In genomic region chr14:63273717-63274673, GRCh38 we compare ENCODE assay signal across 22 cellular contexts. TPM values are rescaled to one million over a fixed set of nuclear protein-coding genes. Genes with fewer than 3 reads are reported as not detected.
A peak's percentile ranks its signal among the peaks of the same experiment; 100 is the strongest.
DNase-seq lines count a peak whose midpoint lies in the region; ATAC-seq, FAIRE-seq and TF ChIP-seq lines count a peak whose summit lies in the region.
"Had no signal": no experiment of that assay in that cellular context is flagged by ENCODE, and none has a peak within 500 bp of the region (broad histone marks: within the 10 kb centered on the region; RNA-seq: fewer than 3 reads in every experiment).

No MANE protein-coding gene starts in this region.

- H3K36me3 ChIP-seq in body of pancreas (replicated peaks in 1 of 2; ENCODE audit: insufficient read depth in 1 of 2, low read depth in 2 of 2) = no peaks in the 10 kb centered on the region
- peaks cover 0 to 14% (median 0%) of the 10 kb centered on the region in 9 donors for H3K36me3 ChIP-seq in heart left ventricle
- H3K36me3 ChIP-seq in pancreas = no peaks in the 10 kb centered on the region
- H3K36me3 ChIP-seq in H7 (replicated peaks; ENCODE audit: control insufficient read depth, insufficient read depth, low read length) = no peaks in the 10 kb centered on the region
- H3K36me3 ChIP-seq in right lobe of liver = no peaks in the 10 kb centered on the region
- H3K36me3 ChIP-seq: prostate gland had no signal

- TF ChIP-seq POLR2A in body of pancreas (IDR thresholded peaks at IDR 0.05) (no peak), heart left ventricle (IDR thresholded peaks at IDR 0.05) (no peak), right lobe of liver (IDR thresholded peaks at IDR 0.05) (no peak)

- TF ChIP-seq CTCF in body of pancreas (IDR thresholded peaks at IDR 0.05) = no peak
- TF ChIP-seq CTCF in heart left ventricle (IDR thresholded peaks at IDR 0.05) = peak in 1 of 12 donors; percentile 6
- TF ChIP-seq CTCF in pancreas (IDR thresholded peaks at IDR 0.05) = no peak
- no peak for TF ChIP-seq CTCF in right lobe of liver (IDR thresholded peaks at IDR 0.05)

- no peaks in the 10 kb centered on the region for H3K9me3 ChIP-seq in body of pancreas
- H3K9me3 ChIP-seq in heart left ventricle = no peaks in the 10 kb centered on the region
- H3K9me3 ChIP-seq in pancreas = no peaks in the 10 kb centered on the region
- H3K9me3 ChIP-seq in right lobe of liver = no peaks in the 10 kb centered on the region
- H3K9me3 ChIP-seq: prostate gland had no signal

- H3K27me3 ChIP-seq in body of pancreas = no peaks in the 10 kb centered on the region
- H3K27me3 ChIP-seq in heart left ventricle = no peaks in the 10 kb centered on the region
- no peaks in the 10 kb centered on the region for H3K27me3 ChIP-seq in pancreas
- H3K27me3 ChIP-seq in H7 (ENCODE audit: control insufficient read depth, insufficient read depth, low read length) = no peaks in the 10 kb centered on the region
- H3K27me3 ChIP-seq in right lobe of liver = no peaks in the 10 kb centered on the region

- H3K4me3 ChIP-seq in body of pancreas (no peak overlapping the region), heart left ventricle (no peak overlapping the region), pancreas (no peak overlapping the region), H7 (ENCODE audit: insufficient read depth, low read depth, low read length) (no peak overlapping the region), right lobe of liver (no peak overlapping the region)
- H3K4me3 ChIP-seq: prostate gland had no signal

- H3K4me1 ChIP-seq in body of pancreas = no peaks in the 10 kb centered on the region
- peaks cover 0 to 36% (median 7%) of the 10 kb centered on the region in 12 donors for H3K4me1 ChIP-seq in heart left ventricle
- H3K4me1 ChIP-seq in pancreas = no peaks in the 10 kb centered on the region
- no peaks in the 10 kb centered on the region for H3K4me1 ChIP-seq in right lobe of liver
- H3K4me1 ChIP-seq: prostate gland had no signal

- FAIRE-seq in pancreas (lab: Jason Lieb, UNC) = no peak
- FAIRE-seq: frontal cortex had no signal

- 69 to 90% methylated on average over 7 to 9 of the region's 9 CpGs for WGBS in body of pancreas, 2 donors
- WGBS in heart left ventricle, 4 donors = 73 to 88% (median 83%) methylated on average over 9 of the region's 9 CpGs
- 71 to 76% methylated on average over 9 of the region's 9 CpGs for WGBS in pancreas, 2 donors
- WGBS in right lobe of liver (ENCODE audit: insufficient coverage, low coverage, low lambda C conversion rate, missing lambda C conversion rate) = 64% methylated on average over 5 of the region's 9 CpGs

- no peak overlapping the region for H3K27ac ChIP-seq in body of pancreas
- H3K27ac ChIP-seq in heart left ventricle = peak overlapping the region in 8 of 12 donors; percentile 25 to 69 (median 50)
- H3K27ac ChIP-seq in pancreas = no peak overlapping the region
- no peak overlapping the region for H3K27ac ChIP-seq in right lobe of liver
- H3K27ac ChIP-seq: prostate gland had no signal

- intact Hi-C loops in body of pancreas (cut with DNase I) (no loop called here), heart left ventricle (cut with DNase I) (loop anchor here in 2 of 10 donors (2.0 to 10.0 kb wide), 2 partner anchors 99 to 1099 kb away; no protein-coding TSS in a partner anchor), pancreas (cut with DNase I) (loop anchor here in 1 of 3 donors (10.0 kb wide), 2 partner anchors 99 to 1109 kb away; no protein-coding TSS in a partner anchor), right lobe of liver (cut with DNase I) (loop anchor here (10.0 kb wide), 2 partner anchors 99 to 1099 kb away; no protein-coding TSS in a partner anchor)

- ATAC-seq in body of pancreas (peak; percentile 45), heart left ventricle (peak; percentile 62 to 89 (median 81)), pancreas (peak in 3 of 4 donors; percentile 28 to 59 (median 53)), GM18861 (IDR thresholded peaks at IDR 0.05; ENCODE audit: unreplicated experiment) (no peak), right lobe of liver (no peak)
- ATAC-seq: activated CD8-positive, alpha-beta T cell treated with anti-CD3 and anti-CD28 coated beads, Interleukin-2, amount 10 ng/mL, durations not matched to agents 7 days and 5 days; activated T-cell treated with anti-CD3 and anti-CD28 coated beads, Interleukin-2, amount 50 U/mL, for 72 hours; effector memory CD8-positive, alpha-beta T cell; stimulated activated naive CD8-positive, alpha-beta T cell treated with anti-CD3 and anti-CD28 coated beads, Interleukin-15, Interleukin-2, amounts not matched to agents 100 U/mL and 50 U/mL, for 24 hours had no signal

- DNase-seq in Ammon's horn (ENCODE audit: low spot score) = peak; percentile 41
- peak in 2 of 4 donors; percentile 18 to 20 for DNase-seq in body of pancreas
- DNase-seq in heart left ventricle = peak in 4 of 5 donors; percentile 42 to 59 (median 50)
- no peak for DNase-seq in pancreas
- DNase-seq in H7 = no peak
- DNase-seq in stimulated activated CD4-positive, alpha-beta T cell treated with anti-CD3 and anti-CD28 coated beads, Interleukin-2, amount 100 ng/mL, for 24 hours = no peak
- no peak for DNase-seq in right lobe of liver
- DNase-seq: activated B cell treated with CpG ODN at 0.5 μM for 24 hours; activated CD8-positive, alpha-beta T cell treated with anti-CD3 and anti-CD28 coated beads, Interleukin-2, amount 10 ng/mL, durations not matched to agents 7 days and 5 days; activated T-cell treated with anti-CD3 and anti-CD28 coated beads, Interleukin-2, amount 50 U/mL, for 72 hours; effector memory CD8-positive, alpha-beta T cell; HFFc6; NCI-H1417; SHP77 treated with DMSO at 0.1 percent for 48 hours; stimulated activated naive CD8-positive, alpha-beta T cell treated with anti-CD3 and anti-CD28 coated beads, Interleukin-15, Interleukin-2, amounts not matched to agents 100 U/mL and 50 U/mL, for 24 hours had no signal

RNA-seq across cellular contexts. Expression of gene GPHB5, which starts 44.7 kb away (rescaled TPM):
- total RNA-seq in body of pancreas (not detected), heart left ventricle (not detected), pancreas (not detected), right lobe of liver (not detected)
- polyA plus RNA-seq in heart left ventricle (not detected), pancreas (not detected)
- not detected in 2 replicates for total RNA-seq in H7 (2014; rRNA removed; shearing (Covaris generic))
- total RNA-seq: activated B cell treated with CpG ODN at 0.5 μM for 24 hours; activated CD8-positive, alpha-beta T cell treated with anti-CD3 and anti-CD28 coated beads, Interleukin-2, amount 10 ng/mL, durations not matched to agents 7 days and 5 days; activated T-cell treated with anti-CD3 and anti-CD28 coated beads, Interleukin-2, amount 50 U/mL, for 72 hours; frontal cortex; HFFc6; lung microvascular endothelial cell; natural killer cell treated with Interleukin-12 subunit alpha and Interleukin-12 subunit beta and Interleukin-15 and Interleukin-18, amount 100 ng/mL, for 72 hours; prostate gland; T-helper 2 cell treated with Interferon-gamma antibody and Interleukin-4, amounts not matched to agents 100 ng/mL and 5 ng/mL, for 36 hours had no signal
- polyA plus RNA-seq: AG04450 had no signal

Comparison
In these comparisons a context has a peak if more than half of its experiments do, and no peak if none do; other contexts are left out.
1. DNase-seq: peak in Ammon's horn (single experiment) and heart left ventricle (4 of 5); none in pancreas (0 of 6), H7 (single experiment), stimulated activated CD4-positive, alpha-beta T cell treated with anti-CD3 and anti-CD28 coated beads, Interleukin-2, amount 100 ng/mL, for 24 hours (0 of 2) and right lobe of liver (0 of 3).
2. ATAC-seq: peak in body of pancreas (single experiment), heart left ventricle (4 of 4) and pancreas (3 of 4); none in GM18861 (single experiment) and right lobe of liver (0 of 4).
3. H3K27ac ChIP-seq: peak in heart left ventricle (8 of 12); none in body of pancreas (0 of 4), pancreas (0 of 4) and right lobe of liver (0 of 3).